Comparison of ENCODE assay signal across 8 cellular contexts in the genomic region with DNA sequence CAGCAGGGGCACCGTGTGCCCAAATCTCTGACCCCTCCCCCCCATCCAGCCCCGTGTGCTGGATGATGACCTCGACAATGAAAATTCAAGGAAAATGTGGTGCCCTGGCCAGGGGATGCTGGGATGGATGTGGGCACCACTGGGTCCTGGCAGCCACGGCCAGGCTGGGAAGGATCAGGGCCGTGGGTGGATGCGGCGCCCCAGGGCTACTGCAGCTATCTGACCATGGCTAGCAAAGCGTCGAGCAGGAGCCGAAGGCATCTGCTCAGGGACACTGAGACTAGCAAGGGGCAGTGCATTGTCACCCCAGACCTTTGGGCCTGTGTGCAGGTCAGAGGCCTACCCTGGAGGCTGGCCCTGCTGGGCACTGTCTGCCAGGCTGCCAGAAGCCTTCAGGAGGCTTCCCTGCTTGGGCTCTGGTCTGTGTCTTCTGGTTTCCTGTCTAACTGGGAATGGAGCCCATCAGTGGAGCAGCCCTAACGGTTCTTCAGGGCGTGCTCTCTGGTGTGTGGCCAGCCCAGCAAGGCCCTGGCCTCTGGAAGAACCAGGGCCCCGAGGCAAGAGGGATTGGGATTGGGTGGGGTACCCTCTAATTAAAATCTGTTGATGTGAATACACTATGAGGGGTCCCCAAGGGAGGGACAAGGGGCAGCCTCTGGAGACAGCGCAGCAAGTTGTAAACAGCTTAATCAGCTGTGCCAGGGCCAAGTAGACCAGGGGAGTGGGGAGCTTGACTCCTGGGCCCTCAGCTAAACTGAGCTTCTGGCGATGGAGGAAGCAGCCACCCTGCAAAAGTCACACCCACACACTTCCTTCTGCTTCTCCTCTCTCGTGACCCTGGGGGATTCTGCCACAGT.
DNase-seq lines count a peak whose midpoint lies in the region; ATAC-seq, FAIRE-seq and TF ChIP-seq lines count a peak whose summit lies in the region.

No MANE protein-coding gene starts in this region.

- H3K9ac ChIP-seq in SK-N-SH, result peak overlapping the region; percentile 68

- H3K36me3 ChIP-seq in SK-N-SH (replicated peaks in 1 of 2; ENCODE audit: control insufficient read depth in 1 of 2, insufficient read depth in 2 of 2, low read length in 1 of 2) (peaks cover 4 to 8% of the 10 kb centered on the region in 2 experiments), spleen (peaks cover 0 to 75% (median 27%) of the 10 kb centered on the region in 6 donors)

- no peak for TF ChIP-seq RAD21 in SK-N-SH (IDR thresholded peaks at IDR 0.05; ENCODE audit: low read length)

- no peak overlapping the region for H3K4me3 ChIP-seq in SK-N-SH (ENCODE audit: low read depth in 2 of 2, low read length in 1 of 2)
- peak overlapping the region in 1 of 8 donors; percentile 30 for H3K4me3 ChIP-seq in spleen

- WGBS in SK-N-SH (ENCODE audit: low lambda C conversion rate), result 59% methylated on average over 14 of the region's 16 CpGs
- WGBS in spleen, 5 donors, result 41 to 57% (median 47%) methylated on average over 12 to 16 of the region's 16 CpGs

- peak overlapping the region; percentile 71 for H3K4me2 ChIP-seq in SK-N-SH

- H3K4me1 ChIP-seq in SK-N-SH (ENCODE audit: control insufficient read depth in 1 of 2, insufficient read depth in 2 of 2, low read depth in 1 of 2, low read length in 1 of 2) (peaks cover 31 to 75% of the 10 kb centered on the region in 2 experiments), spleen (peaks cover 28 to 70% (median 42%) of the 10 kb centered on the region in 6 donors)

- H3K9me3 ChIP-seq in SK-N-SH, result no peaks in the 10 kb centered on the region
- H3K9me3 ChIP-seq in spleen, result no peaks in the 10 kb centered on the region

- no peak for FAIRE-seq in frontal cortex (lab: Jason Lieb, UNC)

- DNase-seq in SK-N-SH, result peak; percentile 83
- peak; percentile 77 for DNase-seq in Right ventricle myocardium superior
- DNase-seq in spleen, result no peak
- no peak for DNase-seq in occipital lobe (lab: John Stamatoyannopoulos, UW)
- DNase-seq in frontal cortex (ENCODE audit: low spot score in 2 of 2), result no peak
- DNase-seq in glomerular visceral epithelial cell (ENCODE audit: extremely low spot score), result no peak

- peak; percentile 70 to 94; a peak in 3 of 4 replicates for TF ChIP-seq EP300 in SK-N-SH (IDR thresholded peaks at IDR 0.05; ENCODE audit: borderline replicate concordance in 1 of 2, low read depth in 1 of 2, low read length in 1 of 2)

- H3K79me2 ChIP-seq in SK-N-SH (ENCODE audit: insufficient read depth), result peaks cover 5% of the 10 kb centered on the region; the same call in 1 of the 2 replicates

- POLR2A ChIA-PET in SK-N-SH (lab: Yijun Ruan, JAX), result interaction anchor here (0.6 to 4.3 kb wide), 19 partner anchors 8 to 116 kb away, joined by 3 to 63 read pairs (median 4); no protein-coding TSS in a partner anchor

- CTCF ChIA-PET in SK-N-SH (lab: Yijun Ruan, JAX), result interaction anchor here (1.0 to 6.1 kb wide), 12 partner anchors 11 to 266 kb away, joined by 3 to 33 read pairs (median 8); no protein-coding TSS in a partner anchor

- intact Hi-C loops in Right ventricle myocardium superior (cut with DNase I) (no loop called here), spleen (cut with DNase I; ENCODE audit: low total_unique reads) (no loop called here)

- TF ChIP-seq POLR2A in spleen (IDR thresholded peaks at IDR 0.05) (no peak), GM18505 (IDR thresholded peaks at IDR 0.05; ENCODE audit: borderline replicate concordance, extremely low read depth, insufficient read depth, insufficient read length) (no peak)

- TF ChIP-seq CTCF in SK-N-SH (IDR thresholded peaks at IDR 0.05) (no peak), spleen (IDR thresholded peaks at IDR 0.05 in 8 of 11, conservative IDR thresholded peaks at IDR 0.05 in 3 of 11) (no peak)

- peak overlapping the region; percentile 99 to 100 for H3K27ac ChIP-seq in SK-N-SH (ENCODE audit: low read depth in 2 of 2, low read length in 1 of 2)
- H3K27ac ChIP-seq in spleen, result peak overlapping the region; percentile 66 to 89 (median 80)

- peaks cover 26% of the 10 kb centered on the region for H3F3A ChIP-seq in SK-N-SH (replicated peaks; ENCODE audit: insufficient read depth)

- H3K27me3 ChIP-seq in SK-N-SH (ENCODE audit: insufficient read depth) (no peaks in the 10 kb centered on the region), spleen (replicated peaks in 1 of 7) (no peaks in the 10 kb centered on the region)

- ATAC-seq in GM21576 (IDR thresholded peaks at IDR 0.05; ENCODE audit: unreplicated experiment) (peak; percentile 51), Right ventricle myocardium superior (ENCODE audit: poor library complexity) (peak; percentile 68), GM18505 (IDR thresholded peaks at IDR 0.05; ENCODE audit: unreplicated experiment) (no peak)

- H3K9me2 ChIP-seq in SK-N-SH, result no peaks in the 10 kb centered on the region

- H4K20me1 ChIP-seq in SK-N-SH (ENCODE audit: insufficient read depth), result no peaks in the 10 kb centered on the region

- H2AFZ ChIP-seq in SK-N-SH (ENCODE audit: low read depth), result no peak overlapping the region

TF ChIP-seq in SK-N-SH, 30 proteins besides CTCF, POLR2A, EP300 and RAD21 (continues in another document):
- TF ChIP-seq JUND (IDR thresholded peaks at IDR 0.05) (no peak), NFIC (IDR thresholded peaks at IDR 0.05; ENCODE audit: borderline replicate concordance) (peak; percentile 82), MEF2A (IDR thresholded peaks at IDR 0.05; ENCODE audit: borderline replicate concordance, low read depth) (no peak), EZH2phosphoT487 (IDR thresholded peaks at IDR 0.05; ENCODE audit: borderline replicate concordance, low read depth) (no peak), TEAD4 (IDR thresholded peaks at IDR 0.05; ENCODE audit: borderline replicate concordance, insufficient read depth) (no peak), GABPA (IDR thresholded peaks at IDR 0.05; ENCODE audit: low read depth) (no peak), FOXJ3 (CRISPR knock-in tag; IDR thresholded peaks at IDR 0.05) (peak; percentile 93), ZBTB33 (IDR thresholded peaks at IDR 0.05; ENCODE audit: borderline replicate concordance, low read depth) (no peak), TAF1 (IDR thresholded peaks at IDR 0.05; ENCODE audit: borderline replicate concordance, low read depth, low read length) (no peak), GATA2 (CRISPR knock-in tag; IDR thresholded peaks at IDR 0.05) (peak; percentile 76), POLR2AphosphoS5 (IDR thresholded peaks at IDR 0.05; ENCODE audit: low read depth, low read length) (peak; percentile 71), RXRA (IDR thresholded peaks at IDR 0.05; ENCODE audit: borderline replicate concordance, low read depth) (no peak), ELF1 (IDR thresholded peaks at IDR 0.05) (no peak), SMC3 (IDR thresholded peaks at IDR 0.05; ENCODE audit: low read depth, low read length) (no peak), YY1 (IDR thresholded peaks at IDR 0.05; ENCODE audit: low read depth) (no peak), RCOR1 (IDR thresholded peaks at IDR 0.05; ENCODE audit: low read length) (peak; percentile 53; the same call in 1 of the 2 replicates), MAX (IDR thresholded peaks at IDR 0.05; ENCODE audit: low read depth) (peak; percentile 67), NRF1 (IDR thresholded peaks at IDR 0.05; ENCODE audit: low read depth, low read length) (no peak), USF2 (IDR thresholded peaks at IDR 0.05; ENCODE audit: borderline replicate concordance, low read depth, low read length) (peak; percentile 53; the same call in 1 of the 2 replicates), MXI1 (IDR thresholded peaks at IDR 0.05; ENCODE audit: low read depth, low read length) (no peak)
- TF ChIP-seq, protein P1, sequence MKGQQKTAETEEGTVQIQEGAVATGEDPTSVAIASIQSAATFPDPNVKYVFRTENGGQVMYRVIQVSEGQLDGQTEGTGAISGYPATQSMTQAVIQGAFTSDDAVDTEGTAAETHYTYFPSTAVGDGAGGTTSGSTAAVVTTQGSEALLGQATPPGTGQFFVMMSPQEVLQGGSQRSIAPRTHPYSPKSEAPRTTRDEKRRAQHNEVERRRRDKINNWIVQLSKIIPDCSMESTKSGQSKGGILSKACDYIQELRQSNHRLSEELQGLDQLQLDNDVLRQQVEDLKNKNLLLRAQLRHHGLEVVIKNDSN (IDR thresholded peaks at IDR 0.05; ENCODE audit: borderline replicate concordance, low read depth), result no peak

Comparison
In these comparisons a context has a peak if more than half of its experiments do, and no peak if none do; other contexts are left out.
1. DNase-seq: peak in SK-N-SH (single experiment) and Right ventricle myocardium superior (single experiment); none in spleen (single experiment), occipital lobe (single experiment), frontal cortex (0 of 2) and glomerular visceral epithelial cell (single experiment).